Comparison of ENCODE assay signal across 8 cellular contexts in genomic region chr4:51842554-51843308, GRCh38. TPM values are rescaled to one million over a fixed set of nuclear protein-coding genes. Genes with fewer than 3 reads are reported as not detected.
DNase-seq lines count a peak whose midpoint lies in the region; ATAC-seq and TF ChIP-seq lines count a peak whose summit lies in the region.

Gene DCUN1D4 (plus strand): TSS chr4:51843153. CDS start chr4:51843243, 90 bp downstream.

- TF ChIP-seq CTCF in GM12864 (IDR thresholded peaks at IDR 0.05; ENCODE audit: low read depth, low read length, missing control alignments) = peak; percentile 14

- DNase-seq in GM12864 (ENCODE audit: low read depth) (peak; percentile 97), NCI-H1105 (lab: John Stamatoyannopoulos, UW) (peak; percentile 94), SKM-1 treated with dmso at 0.1 percent for 144 hours (lab: John Stamatoyannopoulos, UW; ENCODE audit: unreplicated experiment) (peak; percentile 99), glomerular endothelial cell (ENCODE audit: extremely low read depth, low read depth, low spot score) (peak; percentile 89), occipital lobe (lab: John Stamatoyannopoulos, UW) (peak; percentile 100)

- no peaks in the 10 kb centered on the region for H3K27me3 Mint-ChIP-seq in activated naive CD8-positive, alpha-beta T cell

- H3K9me3 Mint-ChIP-seq in activated naive CD8-positive, alpha-beta T cell (ENCODE audit: low read depth) = no peaks in the 10 kb centered on the region

- peak within 1 kb of the TSS; percentile 93 for H3K27ac Mint-ChIP-seq in activated naive CD8-positive, alpha-beta T cell

- peaks cover 15% of the 10 kb centered on the region for H3K4me1 Mint-ChIP-seq in activated naive CD8-positive, alpha-beta T cell (ENCODE audit: low read depth)

- peaks cover under 1% of the 10 kb centered on the region for H3K36me3 Mint-ChIP-seq in activated naive CD8-positive, alpha-beta T cell

- peak within 1 kb of the TSS; percentile 76 for H3K27ac ChIP-seq in temporal lobe (ENCODE audit: low read depth, low read length)

- ATAC-seq in HG02623 (IDR thresholded peaks at IDR 0.05; ENCODE audit: unreplicated experiment) = peak; percentile 91

- H3K4me3 ChIP-seq in GM12864 (ENCODE audit: low read depth, low read length) = peak within 1 kb of the TSS; percentile 91

- peak within 1 kb of the TSS; percentile 95 for H3K4me3 Mint-ChIP-seq in activated naive CD8-positive, alpha-beta T cell

RNA-seq across cellular contexts. Expression of gene DCUN1D4, which starts in this region (rescaled TPM):
- total RNA-seq in glomerular endothelial cell (24.8 and 30.3 TPM in 2 replicates), occipital lobe (119 TPM), temporal lobe (75.2 TPM)

Comparison
In these comparisons a context has a peak if more than half of its experiments do, and no peak if none do; other contexts are left out.
1. Peak in every context shown above with its lines: DNase-seq, ATAC-seq, H3K4me3 ChIP-seq and H3K27ac ChIP-seq.